ENCODE assay signal across 1 cellular context in genomic region chr7:156147771-156148504, GRCh38.
TF ChIP-seq lines count a peak whose summit lies in the region.

No MANE protein-coding gene starts in this region.

TF ChIP-seq in GM23338, 12 proteins besides CTCF, POLR2A, EP300 and RAD21 (continued from another document):
- TF ChIP-seq ZNF462 (CRISPR knock-in tag; IDR thresholded peaks at IDR 0.05) (no peak), ZNF114 (CRISPR knock-in tag; IDR thresholded peaks at IDR 0.05) (no peak), EZH2phosphoT487 (IDR thresholded peaks at IDR 0.05; ENCODE audit: unreplicated experiment) (no peak), REST (IDR thresholded peaks at IDR 0.05; ENCODE audit: unreplicated experiment) (no peak), CREB1 (CRISPR knock-in tag; IDR thresholded peaks at IDR 0.05; ENCODE audit: low read depth) (no peak), EZH2 (IDR thresholded peaks at IDR 0.05; ENCODE audit: low read depth, unreplicated experiment) (no peak), JUNB (IDR thresholded peaks at IDR 0.05; ENCODE audit: unreplicated experiment) (no peak)
